ENCODE assay signal across 2 cellular contexts in the genomic region with DNA sequence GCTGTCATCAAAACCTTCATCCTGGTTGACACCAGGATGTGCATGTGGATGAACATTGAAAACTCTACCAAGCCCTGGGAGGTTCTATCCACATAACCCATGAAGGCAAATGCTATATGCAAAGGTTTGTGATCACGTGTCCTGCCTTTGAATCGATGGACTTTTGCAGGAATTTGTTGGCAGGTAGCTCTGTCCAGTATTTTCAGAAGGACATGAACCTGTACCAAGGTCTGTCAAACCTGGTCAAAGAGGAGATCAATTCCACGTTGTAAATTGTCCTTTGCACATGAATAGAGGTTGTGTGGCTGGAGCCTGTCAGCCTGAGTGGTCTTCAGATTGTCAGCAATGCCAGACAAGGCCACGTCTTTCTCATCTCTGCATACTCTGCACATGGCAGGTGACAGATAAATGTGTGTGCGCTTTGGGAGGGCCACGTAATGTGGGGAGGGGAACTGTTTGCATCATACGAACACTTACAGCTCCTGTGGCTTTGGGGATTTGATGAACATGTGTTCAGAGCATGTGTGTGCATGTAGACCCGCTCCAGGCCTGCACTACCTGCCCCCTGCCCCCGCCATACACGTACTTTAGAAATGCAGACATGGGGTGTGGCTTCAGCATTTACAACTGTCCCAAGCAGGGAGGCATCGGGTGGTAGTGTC.
TF ChIP-seq lines count a peak whose summit lies in the region.

No MANE protein-coding gene starts in this region.

TF ChIP-seq in K562, 482 proteins besides CTCF, POLR2A, EP300 and RAD21 (continued from another document):
- TF ChIP-seq E2F6 (IDR thresholded peaks at IDR 0.05; ENCODE audit: borderline replicate concordance in 1 of 2, extremely low read depth in 1 of 2, insufficient read depth in 1 of 2, insufficient read length in 1 of 2, low read depth in 1 of 2, low read length in 1 of 2, poor library complexity in 1 of 2, severe bottlenecking in 1 of 2) (no peak), KLF10 (CRISPR knock-in tag; IDR thresholded peaks at IDR 0.05) (no peak), ZNF436 (CRISPR knock-in tag; IDR thresholded peaks at IDR 0.05) (no peak), ZNF274 (IDR thresholded peaks at IDR 0.05; ENCODE audit: borderline replicate concordance, low read depth, low read length) (no peak)
- TF ChIP-seq, protein P1, sequence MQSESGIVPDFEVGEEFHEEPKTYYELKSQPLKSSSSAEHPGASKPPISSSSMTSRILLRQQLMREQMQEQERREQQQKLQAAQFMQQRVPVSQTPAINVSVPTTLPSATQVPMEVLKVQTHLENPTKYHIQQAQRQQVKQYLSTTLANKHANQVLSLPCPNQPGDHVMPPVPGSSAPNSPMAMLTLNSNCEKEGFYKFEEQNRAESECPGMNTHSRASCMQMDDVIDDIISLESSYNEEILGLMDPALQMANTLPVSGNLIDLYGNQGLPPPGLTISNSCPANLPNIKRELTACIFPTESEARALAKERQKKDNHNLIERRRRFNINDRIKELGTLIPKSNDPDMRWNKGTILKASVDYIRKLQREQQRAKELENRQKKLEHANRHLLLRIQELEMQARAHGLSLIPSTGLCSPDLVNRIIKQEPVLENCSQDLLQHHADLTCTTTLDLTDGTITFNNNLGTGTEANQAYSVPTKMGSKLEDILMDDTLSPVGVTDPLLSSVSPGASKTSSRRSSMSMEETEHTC (IDR thresholded peaks at IDR 0.05) = no peak

TF ChIP-seq in HepG2, 621 proteins besides CTCF, POLR2A, EP300 and RAD21:
- TF ChIP-seq, protein P2, sequence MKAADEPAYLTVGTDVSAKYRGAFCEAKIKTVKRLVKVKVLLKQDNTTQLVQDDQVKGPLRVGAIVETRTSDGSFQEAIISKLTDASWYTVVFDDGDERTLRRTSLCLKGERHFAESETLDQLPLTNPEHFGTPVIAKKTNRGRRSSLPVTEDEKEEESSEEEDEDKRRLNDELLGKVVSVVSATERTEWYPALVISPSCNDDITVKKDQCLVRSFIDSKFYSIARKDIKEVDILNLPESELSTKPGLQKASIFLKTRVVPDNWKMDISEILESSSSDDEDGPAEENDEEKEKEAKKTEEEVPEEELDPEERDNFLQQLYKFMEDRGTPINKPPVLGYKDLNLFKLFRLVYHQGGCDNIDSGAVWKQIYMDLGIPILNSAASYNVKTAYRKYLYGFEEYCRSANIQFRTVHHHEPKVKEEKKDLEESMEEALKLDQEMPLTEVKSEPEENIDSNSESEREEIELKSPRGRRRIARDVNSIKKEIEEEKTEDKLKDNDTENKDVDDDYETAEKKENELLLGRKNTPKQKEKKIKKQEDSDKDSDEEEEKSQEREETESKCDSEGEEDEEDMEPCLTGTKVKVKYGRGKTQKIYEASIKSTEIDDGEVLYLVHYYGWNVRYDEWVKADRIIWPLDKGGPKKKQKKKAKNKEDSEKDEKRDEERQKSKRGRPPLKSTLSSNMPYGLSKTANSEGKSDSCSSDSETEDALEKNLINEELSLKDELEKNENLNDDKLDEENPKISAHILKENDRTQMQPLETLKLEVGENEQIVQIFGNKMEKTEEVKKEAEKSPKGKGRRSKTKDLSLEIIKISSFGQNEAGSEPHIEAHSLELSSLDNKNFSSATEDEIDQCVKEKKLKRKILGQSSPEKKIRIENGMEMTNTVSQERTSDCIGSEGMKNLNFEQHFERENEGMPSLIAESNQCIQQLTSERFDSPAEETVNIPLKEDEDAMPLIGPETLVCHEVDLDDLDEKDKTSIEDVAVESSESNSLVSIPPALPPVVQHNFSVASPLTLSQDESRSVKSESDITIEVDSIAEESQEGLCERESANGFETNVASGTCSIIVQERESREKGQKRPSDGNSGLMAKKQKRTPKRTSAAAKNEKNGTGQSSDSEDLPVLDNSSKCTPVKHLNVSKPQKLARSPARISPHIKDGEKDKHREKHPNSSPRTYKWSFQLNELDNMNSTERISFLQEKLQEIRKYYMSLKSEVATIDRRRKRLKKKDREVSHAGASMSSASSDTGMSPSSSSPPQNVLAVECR (CRISPR knock-in tag; IDR thresholded peaks at IDR 0.05; ENCODE audit: borderline replicate concordance) = 0 out of 2 replicates have a peak, but pooled peaks have one; percentile 2
- 0 out of 2 replicates have a peak, but pooled peaks have one; percentile 37 for TF ChIP-seq ZNF746 (CRISPR knock-in tag; IDR thresholded peaks at IDR 0.05)
- no peak for TF ChIP-seq POLR2AphosphoS5 (IDR thresholded peaks at IDR 0.05; ENCODE audit: low read depth, low read length)
